In the genomic region with DNA sequence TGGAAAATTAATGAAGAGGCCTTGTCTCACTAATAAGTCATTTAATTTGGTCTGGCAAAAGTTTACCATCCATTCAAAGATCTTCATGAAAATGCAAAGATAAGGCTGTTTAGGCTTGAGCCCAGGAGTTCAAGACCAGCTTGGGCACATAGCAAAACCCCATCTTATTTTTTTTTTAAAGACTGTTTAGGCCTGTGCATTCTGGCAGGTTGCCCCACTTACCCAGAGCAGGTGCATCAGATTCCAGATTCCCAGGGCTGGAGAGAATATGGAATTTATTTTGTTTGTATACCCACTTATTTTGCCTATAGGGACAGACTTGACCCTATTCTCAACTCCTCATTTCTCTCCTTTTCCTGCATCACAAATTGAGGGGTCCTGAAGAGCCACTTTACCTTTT, we compare ENCODE assay signal across 11 cellular contexts. TPM values are rescaled to one million over a fixed set of nuclear protein-coding genes. Genes with fewer than 3 reads are reported as not detected.
DNase-seq lines count a peak whose midpoint lies in the region; ATAC-seq, FAIRE-seq and TF ChIP-seq lines count a peak whose summit lies in the region.
"Had no signal": no experiment of that assay in that cellular context is flagged by ENCODE, and none has a peak within 500 bp of the region (broad histone marks: within the 10 kb centered on the region; RNA-seq: fewer than 3 reads in every experiment).

No MANE protein-coding gene starts in this region.

- peaks cover 28 to 34% of the 10 kb centered on the region in 2 experiments for H3K36me3 ChIP-seq in SK-N-SH (replicated peaks in 1 of 2; ENCODE audit: control insufficient read depth in 1 of 2, insufficient read depth in 2 of 2, low read length in 1 of 2)
- H3K36me3 ChIP-seq in astrocyte (ENCODE audit: insufficient read depth, low read length): peaks cover 14% of the 10 kb centered on the region
- peaks cover 9 to 26% of the 10 kb centered on the region in 2 donors for H3K36me3 ChIP-seq in lung (ENCODE audit: control insufficient read depth in 2 of 2, insufficient read depth in 2 of 2, low read length in 2 of 2)
- H3K36me3 ChIP-seq in testis (ENCODE audit: low read depth, missing control alignments): no peaks in the 10 kb centered on the region

- ATAC-seq in SK-N-SH treated with all-trans-retinoic acid at 6 μM for 48 hours (no peak), lung (ENCODE audit: insufficient read depth, low FRiP score) (no peak)
- ATAC-seq: A549 had no signal

- H3K4me3 ChIP-seq in SK-N-SH (ENCODE audit: low read depth in 2 of 2, low read length in 1 of 2) (no peak overlapping the region), astrocyte (ENCODE audit: insufficient read depth, low read depth, low read length) (no peak overlapping the region), lung (no peak overlapping the region), testis (no peak overlapping the region)
- H3K4me3 ChIP-seq: A549 had no signal

- TF ChIP-seq EP300 in SK-N-SH (IDR thresholded peaks at IDR 0.05; ENCODE audit: borderline replicate concordance in 1 of 2, low read depth in 1 of 2, low read length in 1 of 2): no peak

- TF ChIP-seq POLR2A in testis (IDR thresholded peaks at IDR 0.05): no peak

- H3K4me1 Mint-ChIP-seq in astrocyte (ENCODE audit: low read depth, unreplicated experiment): peaks cover 28% of the 10 kb centered on the region

- peaks cover 15% of the 10 kb centered on the region for H3K36me3 Mint-ChIP-seq in astrocyte (ENCODE audit: low read depth, unreplicated experiment)

- H3F3A ChIP-seq in SK-N-SH (replicated peaks; ENCODE audit: insufficient read depth): peaks cover 42% of the 10 kb centered on the region

- H3K9ac ChIP-seq in SK-N-SH (peak overlapping the region; percentile 10; the same call in 1 of the 2 replicates), astrocyte (ENCODE audit: low read length) (no peak overlapping the region)

- TF ChIP-seq CTCF in SK-N-SH (IDR thresholded peaks at IDR 0.05) (no peak), astrocyte (IDR thresholded peaks at IDR 0.05; ENCODE audit: insufficient read depth, low read depth, low read length) (no peak), lung (IDR thresholded peaks at IDR 0.05; ENCODE audit: control extremely low read depth, extremely low read depth) (no peak), testis (IDR thresholded peaks at IDR 0.05) (no peak)

- no peak for FAIRE-seq in astrocyte (lab: Jason Lieb, UNC)
- FAIRE-seq: A549, HTR-8/SVneo had no signal

- H3K9me3 ChIP-seq in SK-N-SH: 0 out of 2 replicates have a peak, but pooled peaks cover 3% of the 10 kb centered on the region
- H3K9me3 ChIP-seq in astrocyte (ENCODE audit: insufficient read depth, low read depth, low read length): no peaks in the 10 kb centered on the region
- no peaks in the 10 kb centered on the region for H3K9me3 ChIP-seq in lung (ENCODE audit: control insufficient read depth in 2 of 2, insufficient read depth in 1 of 2, low read length in 1 of 2)
- no peaks in the 10 kb centered on the region for H3K9me3 ChIP-seq in testis
- H3K9me3 ChIP-seq: A549 had no signal

- no peak overlapping the region for H3K4me3 Mint-ChIP-seq in astrocyte (ENCODE audit: unreplicated experiment)

- no peaks in the 10 kb centered on the region for H3K9me2 ChIP-seq in SK-N-SH

- H4K20me1 ChIP-seq in SK-N-SH (ENCODE audit: insufficient read depth) (peaks cover 72% of the 10 kb centered on the region), astrocyte (ENCODE audit: insufficient read depth, low read length) (peaks cover 61% of the 10 kb centered on the region)

- no peaks in the 10 kb centered on the region for H3K27me3 Mint-ChIP-seq in astrocyte (ENCODE audit: low read depth, unreplicated experiment)

- peaks cover 94% of the 10 kb centered on the region for H3K79me2 ChIP-seq in SK-N-SH (ENCODE audit: insufficient read depth)
- peaks cover 92% of the 10 kb centered on the region for H3K79me2 ChIP-seq in astrocyte (ENCODE audit: insufficient read depth, low read length)

- intact Hi-C loops in testis (cut with DNase I; ENCODE audit: low total_unique reads): loop anchor here (10.0 kb wide), 2 partner anchors 88 to 328 kb away; no protein-coding TSS in a partner anchor

- no peak overlapping the region for H2AFZ ChIP-seq in SK-N-SH (ENCODE audit: low read depth)
- no peak overlapping the region for H2AFZ ChIP-seq in astrocyte (ENCODE audit: low read depth, low read length)

- no peaks in the 10 kb centered on the region for H3K27me3 ChIP-seq in SK-N-SH (ENCODE audit: insufficient read depth)
- no peaks in the 10 kb centered on the region for H3K27me3 ChIP-seq in astrocyte (ENCODE audit: insufficient read depth, low read length)
- no peaks in the 10 kb centered on the region for H3K27me3 ChIP-seq in lung (ENCODE audit: control insufficient read depth, insufficient read depth)
- no peaks in the 10 kb centered on the region for H3K27me3 ChIP-seq in testis

- H3K4me1 ChIP-seq in SK-N-SH (ENCODE audit: control insufficient read depth in 1 of 2, insufficient read depth in 2 of 2, low read depth in 1 of 2, low read length in 1 of 2) (peaks cover 18 to 36% of the 10 kb centered on the region in 2 experiments; a peak in 3 of 4 replicates), astrocyte (ENCODE audit: insufficient read depth, low read length) (peaks cover 36% of the 10 kb centered on the region), lung (ENCODE audit: control insufficient read depth in 2 of 2, insufficient read depth in 2 of 2, low read length in 2 of 2) (peaks cover 12 to 32% of the 10 kb centered on the region in 2 donors), testis (peaks cover 25% of the 10 kb centered on the region)

- H3K27ac Mint-ChIP-seq in astrocyte (ENCODE audit: unreplicated experiment): no peak overlapping the region

- DNase-seq in SK-N-SH (no peak), astrocyte (ENCODE audit: low read depth) (no peak), lung (ENCODE audit: low spot score) (no peak), testis (no peak), NCI-H345 (lab: John Stamatoyannopoulos, UW) (no peak)
- no peak for DNase-seq in stimulated activated CD4-positive, alpha-beta T cell treated with anti-CD3 and anti-CD28 coated beads, Interleukin-2, amount 100 ng/mL, for 24 hours
- DNase-seq in activated effector memory CD4-positive, alpha-beta T cell treated with anti-CD3 and anti-CD28 coated beads, Interleukin-2, amount 50 U/mL, for 16 hours: no peak
- DNase-seq: nucleus accumbens had no signal

- POLR2A ChIA-PET in SK-N-SH (lab: Yijun Ruan, JAX): interaction anchor here (0.6 kb wide), 1 partner anchor 11 kb away, joined by 3 read pairs; no protein-coding TSS in a partner anchor

- no peaks in the 10 kb centered on the region for H3K9me3 Mint-ChIP-seq in astrocyte (ENCODE audit: unreplicated experiment)

- H3K27ac ChIP-seq in SK-N-SH (ENCODE audit: low read depth in 2 of 2, low read length in 1 of 2) (peak overlapping the region; percentile 54 to 83; a peak in 3 of 4 replicates), astrocyte (ENCODE audit: low read depth, low read length) (no peak overlapping the region), lung (ENCODE audit: low read depth in 1 of 2, low read length in 1 of 2) (peak overlapping the region; percentile 39 to 64), testis (peak overlapping the region; percentile 57 to 100)
- H3K27ac ChIP-seq: A549 had no signal

- no peak for TF ChIP-seq RAD21 in SK-N-SH (IDR thresholded peaks at IDR 0.05; ENCODE audit: low read length)

- H3K4me2 ChIP-seq in SK-N-SH (peak overlapping the region; percentile 60), astrocyte (ENCODE audit: low read length) (peak overlapping the region; percentile 99)

- CTCF ChIA-PET in SK-N-SH (lab: Yijun Ruan, JAX): interaction anchor here (0.9 kb wide), 1 partner anchor 271 kb away, joined by 3 read pairs; no protein-coding TSS in a partner anchor

TF ChIP-seq in SK-N-SH, 30 proteins besides CTCF, POLR2A, EP300 and RAD21 (continues in another document):
- no peak for TF ChIP-seq IRF3 (IDR thresholded peaks at IDR 0.05; ENCODE audit: low read depth, low read length)
- TF ChIP-seq SIN3A (IDR thresholded peaks at IDR 0.05; ENCODE audit: borderline replicate concordance, low read depth, low read length): no peak
- TF ChIP-seq RCOR1 (IDR thresholded peaks at IDR 0.05; ENCODE audit: low read length): no peak
- no peak for TF ChIP-seq MXI1 (IDR thresholded peaks at IDR 0.05; ENCODE audit: low read depth, low read length)
- no peak for TF ChIP-seq FOXJ3 (CRISPR knock-in tag; IDR thresholded peaks at IDR 0.05)
- no peak for TF ChIP-seq NRF1 (IDR thresholded peaks at IDR 0.05; ENCODE audit: low read depth, low read length)

TF ChIP-seq in SK-N-SH treated with all-trans-retinoic acid at 6 μM for 48 hours, 23 proteins besides CTCF, POLR2A, EP300 and RAD21:
- TF ChIP-seq ZFP30 (CRISPR knock-in tag; IDR thresholded peaks at IDR 0.05): no peak

RNA-seq across cellular contexts. Expression of gene FOXO3, which starts 5.7 kb away (rescaled TPM):
- polyA plus RNA-seq in SK-N-SH (2012; rRNA removed): 8.1 and 8.5 TPM in 2 replicates
- polyA plus RNA-seq in SK-N-SH (2012; cell fraction: cytosol; rRNA removed): 7.5 and 8.1 TPM in 2 replicates
- polyA plus RNA-seq in SK-N-SH (2012; cell fraction: nucleus; rRNA removed): 5.9 and 8.0 TPM in 2 replicates
- total RNA-seq in astrocyte: 35.0 and 37.3 TPM in 2 replicates
- total RNA-seq in lung: 100 to 1,000 TPM in 1 of 2 donors, 10 to 100 TPM in 1; 57.9 to 101 TPM
- polyA plus RNA-seq in lung: 10 to 100 TPM; 12.1 to 22.1 TPM
- total RNA-seq in testis: 100 to 1,000 TPM in 1 of 2 donors, 10 to 100 TPM in 1; 81.5 to 112 TPM
- polyA plus RNA-seq in testis (ENCODE audit: insufficient read depth, low read depth, low replicate concordance): 27.5 TPM
